18 cellular contexts compared by ENCODE assay signal in the genomic region with DNA sequence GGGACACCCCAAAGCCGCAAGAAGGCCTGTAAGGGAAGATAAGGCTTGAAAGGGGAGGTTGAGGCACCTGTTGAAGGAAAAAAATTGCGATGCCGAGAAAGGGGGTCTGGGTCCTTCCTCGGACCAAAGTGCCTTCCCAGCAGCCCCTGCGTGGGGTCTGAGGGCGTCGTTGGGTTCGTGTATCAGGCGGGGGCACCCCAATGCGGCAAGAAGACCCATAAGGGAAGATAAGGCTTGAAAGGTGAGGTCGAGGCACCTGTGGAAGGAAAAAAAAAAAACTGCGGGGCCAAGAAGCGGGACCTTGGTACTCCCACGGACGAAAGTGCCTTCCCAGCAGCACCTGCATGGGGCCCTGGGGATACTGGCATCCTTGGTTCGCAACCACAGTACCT.
DNase-seq lines count a peak whose midpoint lies in the region; ATAC-seq and TF ChIP-seq lines count a peak whose summit lies in the region.
"Had no signal": no experiment of that assay in that cellular context is flagged by ENCODE, and none has a peak within 500 bp of the region (broad histone marks: within the 10 kb centered on the region; RNA-seq: fewer than 3 reads in every experiment).

No MANE protein-coding gene starts in this region.

- intact Hi-C loops in Right ventricle myocardium inferior (cut with DNase I), result no loop called here
- intact Hi-C loops in right cardiac atrium (cut with DNase I), result no loop called here
- intact Hi-C loops in posterior vena cava (cut with DNase I), result no loop called here
- intact Hi-C loops in colonic mucosa (cut with DNase I), result no loop called here

- H3K4me1 ChIP-seq in right atrium auricular region (no peaks in the 10 kb centered on the region), HEK293 (ENCODE audit: control insufficient read depth, insufficient read depth, low read length) (no peaks in the 10 kb centered on the region), right cardiac atrium (ENCODE audit: control insufficient read depth, insufficient read depth, low read length) (no peaks in the 10 kb centered on the region), colonic mucosa (no peaks in the 10 kb centered on the region)
- H3K4me1 ChIP-seq: A549, Caco-2 had no signal

- DNase-seq in Right ventricle myocardium inferior (ENCODE audit: missing footprints), result peak; percentile 15
- no peak for DNase-seq in right atrium auricular region (ENCODE audit: low spot score)
- peak in 2 of 3 donors; percentile 2 to 16 for DNase-seq in right cardiac atrium
- DNase-seq in posterior vena cava (ENCODE audit: low spot score), result peak; percentile 51
- no peak for DNase-seq in colonic mucosa
- no peak for DNase-seq in activated CD4-positive, alpha-beta T cell treated with anti-CD3 and anti-CD28 coated beads for 4 hours
- DNase-seq: AML-193; CD4-positive, alpha-beta T cell; GDM1; HCEC 1CT; HFFc6 had no signal

- CTCF ChIA-PET in HEK293 (lab: Yijun Ruan, JAX), result no interaction called here

- POLR2A ChIA-PET in HEK293 (lab: Yijun Ruan, JAX), result no interaction called here

- ATAC-seq in Right ventricle myocardium inferior, result no peak
- no peak for ATAC-seq in right cardiac atrium
- no peak for ATAC-seq in GM18498 (IDR thresholded peaks at IDR 0.05; ENCODE audit: unreplicated experiment)
- ATAC-seq: GM23338 had no signal

- no peaks in the 10 kb centered on the region for H3K36me3 ChIP-seq in right atrium auricular region
- no peaks in the 10 kb centered on the region for H3K36me3 ChIP-seq in HEK293 (ENCODE audit: control insufficient read depth in 2 of 2, insufficient read depth in 1 of 2, low read length in 2 of 2)
- no peaks in the 10 kb centered on the region for H3K36me3 ChIP-seq in colonic mucosa

- TF ChIP-seq CTCF in right atrium auricular region (IDR thresholded peaks at IDR 0.05) (no peak), HEK293 (tag by site-specific recombination; IDR thresholded peaks at IDR 0.05) (no peak), colonic mucosa (IDR thresholded peaks at IDR 0.05) (no peak)

- H3K4me3 ChIP-seq in right atrium auricular region (no peak overlapping the region), HEK293 (ENCODE audit: low read depth, low read length) (no peak overlapping the region), right cardiac atrium (ENCODE audit: low read length) (no peak overlapping the region), colonic mucosa (no peak overlapping the region)
- H3K4me3 ChIP-seq: A549, GM23338 had no signal

- H3K9me3 ChIP-seq in right atrium auricular region (no peaks in the 10 kb centered on the region), HEK293 (ENCODE audit: control insufficient read depth, insufficient read depth, low read depth, low read length) (no peaks in the 10 kb centered on the region), right cardiac atrium (ENCODE audit: control insufficient read depth, low read length) (no peaks in the 10 kb centered on the region), colonic mucosa (no peaks in the 10 kb centered on the region)
- H3K9me3 ChIP-seq: A549 had no signal

- H3K27ac ChIP-seq in right atrium auricular region (no peak overlapping the region), HEK293 (ENCODE audit: extremely low read depth, low read depth, low read length) (no peak overlapping the region), right cardiac atrium (ENCODE audit: low read length) (no peak overlapping the region), colonic mucosa (no peak overlapping the region)
- H3K27ac ChIP-seq: 22Rv1, A549, C4-2B had no signal

- 71% methylated on average over 16 of the region's 16 CpGs for WGBS in right cardiac atrium

- H3K27me3 ChIP-seq in right atrium auricular region (no peaks in the 10 kb centered on the region), right cardiac atrium (ENCODE audit: control insufficient read depth, insufficient read depth) (no peaks in the 10 kb centered on the region), colonic mucosa (no peaks in the 10 kb centered on the region)

- H3K9ac ChIP-seq in colonic mucosa (ENCODE audit: low read depth in 2 of 2, low read length in 2 of 2), result no peak overlapping the region

TF ChIP-seq in HEK293, 187 proteins besides CTCF, POLR2A, EP300 and RAD21:
- 0 out of 2 replicates have a peak, but pooled peaks have one; percentile 7 for TF ChIP-seq SCRT1 (tag by site-specific recombination; IDR thresholded peaks at IDR 0.05; ENCODE audit: borderline replicate concordance)
- TF ChIP-seq SCRT2 (tag by site-specific recombination; IDR thresholded peaks at IDR 0.05), result peak; percentile 76; the same call in 1 of the 2 replicates
- TF ChIP-seq, protein P1, sequence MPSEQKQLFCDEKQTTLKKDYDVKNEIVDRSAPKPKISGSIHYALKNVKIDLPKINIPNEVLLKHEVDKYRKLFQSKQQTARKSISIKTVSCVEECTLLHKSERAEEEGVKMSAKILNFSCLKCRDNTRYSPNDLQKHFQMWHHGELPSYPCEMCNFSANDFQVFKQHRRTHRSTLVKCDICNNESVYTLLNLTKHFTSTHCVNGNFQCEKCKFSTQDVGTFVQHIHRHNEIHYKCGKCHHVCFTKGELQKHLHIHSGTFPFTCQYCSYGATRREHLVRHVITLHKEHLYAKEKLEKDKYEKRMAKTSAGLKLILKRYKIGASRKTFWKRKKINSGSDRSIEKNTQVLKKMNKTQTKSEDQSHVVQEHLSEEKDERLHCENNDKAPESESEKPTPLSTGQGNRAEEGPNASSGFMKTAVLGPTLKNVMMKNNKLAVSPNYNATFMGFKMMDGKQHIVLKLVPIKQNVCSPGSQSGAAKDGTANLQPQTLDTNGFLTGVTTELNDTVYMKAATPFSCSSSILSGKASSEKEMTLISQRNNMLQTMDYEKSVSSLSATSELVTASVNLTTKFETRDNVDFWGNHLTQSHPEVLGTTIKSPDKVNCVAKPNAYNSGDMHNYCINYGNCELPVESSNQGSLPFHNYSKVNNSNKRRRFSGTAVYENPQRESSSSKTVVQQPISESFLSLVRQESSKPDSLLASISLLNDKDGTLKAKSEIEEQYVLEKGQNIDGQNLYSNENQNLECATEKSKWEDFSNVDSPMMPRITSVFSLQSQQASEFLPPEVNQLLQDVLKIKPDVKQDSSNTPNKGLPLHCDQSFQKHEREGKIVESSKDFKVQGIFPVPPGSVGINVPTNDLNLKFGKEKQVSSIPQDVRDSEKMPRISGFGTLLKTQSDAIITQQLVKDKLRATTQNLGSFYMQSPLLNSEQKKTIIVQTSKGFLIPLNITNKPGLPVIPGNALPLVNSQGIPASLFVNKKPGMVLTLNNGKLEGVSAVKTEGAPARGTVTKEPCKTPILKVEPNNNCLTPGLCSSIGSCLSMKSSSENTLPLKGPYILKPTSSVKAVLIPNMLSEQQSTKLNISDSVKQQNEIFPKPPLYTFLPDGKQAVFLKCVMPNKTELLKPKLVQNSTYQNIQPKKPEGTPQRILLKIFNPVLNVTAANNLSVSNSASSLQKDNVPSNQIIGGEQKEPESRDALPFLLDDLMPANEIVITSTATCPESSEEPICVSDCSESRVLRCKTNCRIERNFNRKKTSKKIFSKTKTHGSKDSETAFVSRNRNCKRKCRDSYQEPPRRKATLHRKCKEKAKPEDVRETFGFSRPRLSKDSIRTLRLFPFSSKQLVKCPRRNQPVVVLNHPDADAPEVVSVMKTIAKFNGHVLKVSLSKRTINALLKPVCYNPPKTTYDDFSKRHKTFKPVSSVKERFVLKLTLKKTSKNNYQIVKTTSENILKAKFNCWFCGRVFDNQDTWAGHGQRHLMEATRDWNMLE (tag by site-specific recombination; conservative IDR thresholded peaks at IDR 0.05; ENCODE audit: low read depth), result no peak

Comparison
In these comparisons a context has a peak if more than half of its experiments do, and no peak if none do; other contexts are left out.
1. DNase-seq: peak in Right ventricle myocardium inferior (single experiment), right cardiac atrium (2 of 3) and posterior vena cava (single experiment); none in right atrium auricular region (single experiment), colonic mucosa (single experiment) and activated CD4-positive, alpha-beta T cell treated with anti-CD3 and anti-CD28 coated beads for 4 hours (0 of 2).